In the genomic region with DNA sequence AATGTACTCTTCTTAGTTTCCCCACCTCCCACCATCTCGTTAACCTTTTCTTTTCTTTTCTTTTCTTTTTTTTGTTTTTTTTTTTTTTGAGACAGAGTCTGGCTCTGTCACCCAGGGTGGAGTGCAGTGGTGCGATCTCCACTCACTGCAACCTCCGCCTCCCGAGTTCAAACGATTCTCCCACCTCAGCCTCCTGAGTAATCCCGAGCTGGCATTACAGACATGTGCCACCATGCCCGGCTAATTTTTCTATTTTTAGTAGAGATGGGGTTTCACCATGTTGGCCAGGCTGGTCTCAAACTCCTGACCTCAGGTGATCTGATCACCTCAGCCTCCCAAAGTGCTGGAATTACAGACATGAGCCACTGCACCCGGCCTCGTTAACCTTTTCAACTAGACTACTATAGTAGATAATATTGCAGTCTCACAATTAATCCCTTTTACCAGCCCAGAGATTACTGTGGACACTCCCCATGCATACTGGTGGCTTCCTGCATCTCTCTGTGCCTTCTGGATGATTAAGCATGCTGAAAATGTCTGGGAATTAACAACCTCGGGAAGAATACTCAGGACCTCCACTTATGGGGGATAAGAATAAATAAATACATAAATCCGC, we compare ENCODE assay signal across 8 cellular contexts. TPM values are rescaled to one million over a fixed set of nuclear protein-coding genes. Genes with fewer than 3 reads are reported as not detected.
DNase-seq lines count a peak whose midpoint lies in the region; ATAC-seq, FAIRE-seq and TF ChIP-seq lines count a peak whose summit lies in the region.
"Not testable (repeated sequence)": the region's sequence is repeated elsewhere in the genome, so short reads cannot be mapped to it uniquely, and the experiment has no call there.

No MANE protein-coding gene starts in this region.

- not testable (repeated sequence) for TF ChIP-seq EP300 in A549 (IDR thresholded peaks at IDR 0.05)

- POLR2A ChIA-PET in A549 (lab: Yijun Ruan, JAX) = not testable (repeated sequence)

- H3K27me3 Mint-ChIP-seq in nephron (ENCODE audit: low read depth) = not testable (repeated sequence)

- not testable (repeated sequence) for H3K4me3 ChIP-seq in A549; WERI-Rb-1 (ENCODE audit: low read depth, low read length); psoas muscle; skeletal muscle tissue (ENCODE audit: low read length in 3 of 3)

- not testable (repeated sequence) for H3K4me1 ChIP-seq in A549, psoas muscle
- H3K4me1 ChIP-seq in skeletal muscle tissue (ENCODE audit: control insufficient read depth in 3 of 3, insufficient read depth in 3 of 3, low read length in 3 of 3) = peaks cover 0 to 11% (median 5%) of the 10 kb centered on the region in 3 donors

- intact Hi-C loops in psoas muscle (cut with DNase I) = not testable (repeated sequence)

- not testable (repeated sequence) for TF ChIP-seq RAD21 in A549 (conservative IDR thresholded peaks at IDR 0.05 in 1 of 2, IDR thresholded peaks at IDR 0.05 in 1 of 2)

- H3K9me3 ChIP-seq in A549; WERI-Rb-1 (ENCODE audit: severe bottlenecking); psoas muscle; skeletal muscle tissue (ENCODE audit: control insufficient read depth in 3 of 3, low read length in 3 of 3): not testable (repeated sequence)

- H3K4me1 Mint-ChIP-seq in nephron = not testable (repeated sequence)

- peak; percentile 18 for FAIRE-seq in A549 (lab: Jason Lieb, UNC)

- H3K4me2 ChIP-seq in A549 = not testable (repeated sequence)

- not testable (repeated sequence) for ATAC-seq in A549
- peak; percentile 74 for ATAC-seq in esophagus mucosa
- peak in 3 of 4 donors; percentile 72 to 76 (median 75) for ATAC-seq in psoas muscle

- H3K9ac ChIP-seq in skeletal muscle tissue (ENCODE audit: low read depth in 1 of 3, low read length in 3 of 3) = not testable (repeated sequence)

- TF ChIP-seq CTCF in A549 (IDR thresholded peaks at IDR 0.05); WERI-Rb-1 (IDR thresholded peaks at IDR 0.05; ENCODE audit: low read depth, low read length); nephron (IDR thresholded peaks at IDR 0.05; ENCODE audit: unreplicated experiment in 3 of 3); psoas muscle (IDR thresholded peaks at IDR 0.05): not testable (repeated sequence)

- not testable (repeated sequence) for H3K9me3 Mint-ChIP-seq in nephron

- CTCF ChIA-PET in A549 (lab: Yijun Ruan, JAX) = not testable (repeated sequence)

- TF ChIP-seq POLR2A in A549 (IDR thresholded peaks at IDR 0.05; ENCODE audit: low read length) = not testable (repeated sequence)

- H3K27me3 ChIP-seq in WERI-Rb-1 (ENCODE audit: insufficient read depth, low read depth, severe bottlenecking); skeletal muscle tissue (ENCODE audit: control insufficient read depth in 3 of 3, insufficient read depth in 3 of 3, low read length in 3 of 3): not testable (repeated sequence)
- peaks cover 0 to 11% (median 0%) of the 10 kb centered on the region in 3 donors for H3K27me3 ChIP-seq in psoas muscle (ENCODE audit: insufficient read depth in 3 of 3, low read length in 2 of 3)

- H3K36me3 Mint-ChIP-seq in nephron (ENCODE audit: low read depth) = not testable (repeated sequence)

- not testable (repeated sequence) for H3K4me3 Mint-ChIP-seq in nephron

- H3K27ac Mint-ChIP-seq in nephron = peak overlapping the region in 2 of 3 experiments; percentile 5 to 78

- DNase-seq in A549 (ENCODE audit: low read depth in 1 of 2, low spot score in 1 of 2); psoas muscle: not testable (repeated sequence)
- DNase-seq in NCI-H524 (lab: John Stamatoyannopoulos, UW) (peak; percentile 63 to 86), NCI-H82 (lab: John Stamatoyannopoulos, UW) (peak; percentile 73), WERI-Rb-1 (peak; percentile 18)

- not testable (repeated sequence) for H3K36me3 ChIP-seq in WERI-Rb-1; psoas muscle (ENCODE audit: insufficient read depth in 1 of 2, low read depth in 1 of 2); skeletal muscle tissue (ENCODE audit: control insufficient read depth in 3 of 3, insufficient read depth in 3 of 3, low read length in 3 of 3)

- H3K27ac ChIP-seq in A549, WERI-Rb-1: not testable (repeated sequence)
- peak overlapping the region; percentile 20 for H3K27ac ChIP-seq in psoas muscle
- peak overlapping the region; percentile 42 for H3K27ac ChIP-seq in skeletal muscle tissue (ENCODE audit: low read depth, low read length)

- WGBS in A549 (ENCODE audit: missing lambda C conversion rate) = 68% methylated on average over 7 of the region's 11 CpGs
- WGBS in psoas muscle, 3 donors = 41 to 59% (median 46%) methylated on average over 11 of the region's 11 CpGs

RNA-seq across cellular contexts. Expression of a gene that starts 47.4 kb away (rescaled TPM):
- polyA plus RNA-seq in A549 (2011; rRNA removed) (62.0 and 82.6 TPM in 2 replicates), A549 (2017; fragmentation: RNase III; extraction: RNeasy Plus Mini Kit Qiagen cat#74134 plus additional on column Dnase treatment) (22.5 to 26.8 TPM (median 23.5 TPM) in 3 replicates), psoas muscle (10 to 100 TPM; 10.7 to 23.9 (median 14.3) TPM)
- polyA plus RNA-seq in A549 (2012; cell fraction: cytosol; rRNA removed) = 24.3 and 27.1 TPM in 2 replicates
- 27.7 and 36.9 TPM in 2 replicates for polyA plus RNA-seq in A549 (2012; cell fraction: nucleus; rRNA removed)
- 69.6 and 90.6 TPM in 2 replicates for polyA minus RNA-seq in A549 (2011; rRNA and poly(A)+ RNA removed)
- total RNA-seq in esophagus mucosa (39.6 TPM), psoas muscle (10 to 100 TPM; 46.6 to 63.2 (median 55.9) TPM), skeletal muscle tissue (35.5 TPM)
